Comparison of ENCODE assay signal across 2 cellular contexts in genomic region chr6:29824144-29824543, GRCh38.
TF ChIP-seq lines count a peak whose summit lies in the region.

No MANE protein-coding gene starts in this region.

TF ChIP-seq in A549, 52 proteins besides CTCF, POLR2A, EP300 and RAD21:
- no peak for TF ChIP-seq CHD4 (IDR thresholded peaks at IDR 0.05; ENCODE audit: borderline replicate concordance)
- TF ChIP-seq MAFK (IDR thresholded peaks at IDR 0.05; ENCODE audit: partially characterized antibody), result peak; percentile 32
TF ChIP-seq in A549: peak in this region for 1.

TF ChIP-seq in K562, 482 proteins besides CTCF, POLR2A, EP300 and RAD21:
- TF ChIP-seq ZNF3 (CRISPR knock-in tag; IDR thresholded peaks at IDR 0.05) (no peak), MAFK (IDR thresholded peaks at IDR 0.05; ENCODE audit: low read length) (peak; percentile 32; the same call in 1 of the 2 replicates), ZNF347 (CRISPR knock-in tag; IDR thresholded peaks at IDR 0.05; ENCODE audit: low read depth) (no peak), ZNF316 (IDR thresholded peaks at IDR 0.05) (peak; percentile 68), CGGBP1 (CRISPR knock-in tag; IDR thresholded peaks at IDR 0.05) (no peak), TCF7 (IDR thresholded peaks at IDR 0.05; ENCODE audit: borderline replicate concordance) (no peak), C11orf30 (IDR thresholded peaks at IDR 0.05; ENCODE audit: low read depth) (peak; percentile 62; the same call in 1 of the 2 replicates), MAFG (tag; conservative IDR thresholded peaks at IDR 0.05) (peak; percentile 56), MAFF (IDR thresholded peaks at IDR 0.05; ENCODE audit: low read length) (peak; percentile 16; the same call in 1 of the 2 replicates)
